ENCODE assay signal across 14 cellular contexts in genomic region chr6:170296746-170297576, GRCh38. TPM values are rescaled to one million over a fixed set of nuclear protein-coding genes. Genes with fewer than 3 reads are reported as not detected.
DNase-seq lines count a peak whose midpoint lies in the region; ATAC-seq, FAIRE-seq and TF ChIP-seq lines count a peak whose summit lies in the region.
"Had no signal": no experiment of that assay in that cellular context is flagged by ENCODE, and none has a peak within 500 bp of the region (broad histone marks: within the 10 kb centered on the region; RNA-seq: fewer than 3 reads in every experiment).

No MANE protein-coding gene starts in this region.

- H3K79me2 ChIP-seq in H9 (ENCODE audit: insufficient read depth, low read length): no peaks in the 10 kb centered on the region
- no peaks in the 10 kb centered on the region for H3K79me2 ChIP-seq in GM12878 (ENCODE audit: control insufficient read depth, insufficient read depth, low read length)

- peak overlapping the region; percentile 25 to 64; a peak in 3 of 5 replicates for H3K4me3 Mint-ChIP-seq in H9

- no peak overlapping the region for H2BK120ac ChIP-seq in H9 (ENCODE audit: low read depth, low read length, poor library complexity, severe bottlenecking)

- H3K14ac ChIP-seq in H9 (ENCODE audit: insufficient read depth, low read length): 0 out of 2 replicates have a peak overlapping the region, but pooled peaks have one; percentile 67

- no peak overlapping the region for H4K91ac ChIP-seq in H9 (ENCODE audit: insufficient read length, low read depth, low read length)

- RAD21 ChIA-PET in GM12878 (lab: Charles Lee; ENCODE audit: unreplicated experiment): no interaction called here

- no peak for TF ChIP-seq POLR2A in GM12878 (IDR thresholded peaks at IDR 0.05; ENCODE audit: low read depth, low read length)

- SMC1A ChIA-PET in GM12878 (lab: Charles Lee; ENCODE audit: uncharacterized antibody, unreplicated experiment): no interaction called here

- no peak overlapping the region for H3K23ac ChIP-seq in H9 (ENCODE audit: insufficient read length, low read depth, low read length)

- H3K4me3 ChIP-seq in A673 (ENCODE audit: low read depth, low read length, poor library complexity, severe bottlenecking) (peak overlapping the region; percentile 44), GM12878 (no peak overlapping the region), mucosa of descending colon (no peak overlapping the region), aorta (ENCODE audit: low read length in 2 of 2) (no peak overlapping the region)
- H3K4me3 ChIP-seq: lung, PC-9 had no signal

- TF ChIP-seq CTCF in A673 (conservative IDR thresholded peaks at IDR 0.05; ENCODE audit: low read depth, low read length): no peak
- TF ChIP-seq CTCF in H9 (conservative IDR thresholded peaks at IDR 0.05): peak; percentile 38; the same call in 1 of the 3 replicates
- no peak for TF ChIP-seq CTCF in GM12878 (IDR thresholded peaks at IDR 0.05 in 2 of 3, conservative IDR thresholded peaks at IDR 0.05 in 1 of 3; ENCODE audit: control insufficient read depth in 2 of 3, extremely low read depth in 1 of 3, insufficient read depth in 1 of 3, low read depth in 3 of 3, low read length in 3 of 3)
- no peak for TF ChIP-seq CTCF in mucosa of descending colon (IDR thresholded peaks at IDR 0.05)

- H4K20me1 ChIP-seq in H9 (ENCODE audit: control insufficient read depth, insufficient read depth, insufficient read length) (no peaks in the 10 kb centered on the region), GM12878 (ENCODE audit: control insufficient read depth, insufficient read depth) (no peaks in the 10 kb centered on the region)

- H3K9ac ChIP-seq in H9 (ENCODE audit: extremely low read depth, insufficient read length, low read length) (no peak overlapping the region), GM12878 (ENCODE audit: control insufficient read depth, insufficient read depth, low read length) (no peak overlapping the region)

- H2BK5ac ChIP-seq in H9 (ENCODE audit: insufficient read length, low read length): no peak overlapping the region

- BruUV-seq in A673 (replicated peaks; lab: Mats Ljungman, UMichigan): no TSS peak
- BruUV-seq in GM12878 (replicated peaks; lab: Mats Ljungman, UMichigan): no TSS peak

- no peak overlapping the region for H2AK5ac ChIP-seq in H9 (ENCODE audit: insufficient read length, low read length)

- H3K36me3 Mint-ChIP-seq in H9 (ENCODE audit: insufficient read depth in 1 of 3, low read depth in 3 of 3): peaks cover 25 to 37% (median 27%) of the 10 kb centered on the region in 3 experiments

- CTCF ChIA-PET in A673 (lab: Charles Lee): no interaction called here
- CTCF ChIA-PET in GM12878 (lab: Yijun Ruan, JAX): no interaction called here

- H3K18ac ChIP-seq in H9 (ENCODE audit: insufficient read length, low read depth, low read length): peak overlapping the region; percentile 47

- H4K8ac ChIP-seq in H9 (replicated peaks; ENCODE audit: insufficient read length, low read depth, low read length): no peak overlapping the region

- H3K27ac ChIP-seq in A673 (ENCODE audit: low read depth, low read length, poor library complexity, severe bottlenecking) (no peak overlapping the region), H9 (ENCODE audit: insufficient read length, low read depth, low read length) (no peak overlapping the region), GM12878 (ENCODE audit: control insufficient read depth, insufficient read depth) (no peak overlapping the region), aorta (ENCODE audit: low read depth in 1 of 2, low read length in 2 of 2) (no peak overlapping the region)
- H3K27ac ChIP-seq: PC-9, tibial nerve, VCaP had no signal

- H2BK12ac ChIP-seq in H9 (ENCODE audit: insufficient read length, low read depth, low read length): no peak overlapping the region

- H3K27me3 Mint-ChIP-seq in H9 (ENCODE audit: low read depth): peaks cover 80% of the 10 kb centered on the region

- FAIRE-seq in GM12878 (lab: Jason Lieb, UNC): no peak
- FAIRE-seq: D721Med had no signal

- no peak overlapping the region for H3K4ac ChIP-seq in H9 (ENCODE audit: low read depth, low read length)

- H3K9me3 ChIP-seq in A673 (ENCODE audit: low read depth, low read length, poor library complexity, severe bottlenecking): no peaks in the 10 kb centered on the region
- peaks cover 20% of the 10 kb centered on the region for H3K9me3 ChIP-seq in H9 (ENCODE audit: control insufficient read depth, low read depth, low read length)
- peaks cover 9% of the 10 kb centered on the region; the same call in 1 of the 3 replicates for H3K9me3 ChIP-seq in GM12878 (replicated peaks; ENCODE audit: control insufficient read depth, insufficient read depth, low read length)
- H3K9me3 ChIP-seq in mucosa of descending colon: no peaks in the 10 kb centered on the region
- no peaks in the 10 kb centered on the region for H3K9me3 ChIP-seq in aorta (ENCODE audit: control insufficient read depth, low read length)
- H3K9me3 ChIP-seq: tibial nerve had no signal

- no peak overlapping the region for H2BK20ac ChIP-seq in H9 (ENCODE audit: low read depth, low read length, poor library complexity, severe bottlenecking)

- H3K36me3 ChIP-seq in A673 (ENCODE audit: insufficient read depth, low read length, poor library complexity, severe bottlenecking) (no peaks in the 10 kb centered on the region), GM12878 (ENCODE audit: control insufficient read depth in 2 of 2, insufficient read depth in 2 of 2, low read length in 1 of 2) (no peaks in the 10 kb centered on the region), mucosa of descending colon (ENCODE audit: low read depth) (no peaks in the 10 kb centered on the region), aorta (ENCODE audit: control insufficient read depth in 1 of 2, insufficient read depth in 2 of 2, low read length in 1 of 2) (no peaks in the 10 kb centered on the region)
- H3K36me3 ChIP-seq: tibial nerve had no signal

- H3K4me1 ChIP-seq in A673 (ENCODE audit: insufficient read depth, low read length, poor library complexity, severe bottlenecking) (peaks cover 19% of the 10 kb centered on the region), H9 (ENCODE audit: insufficient read depth, low read length) (peaks cover 8% of the 10 kb centered on the region; the same call in 1 of the 2 replicates), GM12878 (ENCODE audit: control insufficient read depth, insufficient read depth, low read length) (peaks cover 20% of the 10 kb centered on the region), mucosa of descending colon (ENCODE audit: low read depth) (peaks cover 35% of the 10 kb centered on the region), aorta (ENCODE audit: control insufficient read depth in 1 of 2, insufficient read depth in 2 of 2, low read length in 2 of 2) (no peaks in the 10 kb centered on the region)

- in situ Hi-C loops in GM12878 (cut with MboI): no loop called here

- ATAC-seq in GM12878 (no peak), mucosa of descending colon (peak; percentile 58), HG03045 (IDR thresholded peaks at IDR 0.05; ENCODE audit: unreplicated experiment) (no peak), aorta (ENCODE audit: low FRiP score) (no peak)

- DNase-seq in A673 (ENCODE audit: low spot score) (no peak), H9 (no peak), GM12878 (ENCODE audit: low read depth, low spot score) (no peak), mucosa of descending colon (peak in 1 of 3 donors; percentile 56), dermis blood vessel endothelial cell (no peak), aorta (no peak)
- no peak for DNase-seq in activated CD4-positive, CD25-positive, alpha-beta regulatory T cell treated with anti-CD3 and anti-CD28 coated beads, Interleukin-2, amount 50 U/mL, for 72 hours
- DNase-seq: PC-9 had no signal

- no peaks in the 10 kb centered on the region for H3K79me1 ChIP-seq in H9 (ENCODE audit: insufficient read depth, low read depth, low read length, poor library complexity, severe bottlenecking)

- no peak overlapping the region for H2BK15ac ChIP-seq in H9 (ENCODE audit: low read depth, low read length)

- H2AFZ ChIP-seq in H9 (ENCODE audit: low read length) (no peak overlapping the region), GM12878 (ENCODE audit: control insufficient read depth, low read depth, low read length) (no peak overlapping the region)
- H2AFZ ChIP-seq: PC-9 had no signal

- H3K23me2 ChIP-seq in H9 (ENCODE audit: insufficient read length, low read depth, low read length, poor library complexity, severe bottlenecking): peaks cover 9% of the 10 kb centered on the region

- intact Hi-C loops in A673 (cut with micrococcal nuclease; ENCODE audit: unreplicated experiment): loop anchor here (10.0 kb wide), 2 partner anchors 218 to 352 kb away; no protein-coding TSS in a partner anchor
- intact Hi-C loops in GM12878 (cut with micrococcal nuclease; ENCODE audit: unreplicated experiment): loop anchor here (10.0 kb wide), 1 partner anchor 462 kb away; no protein-coding TSS in a partner anchor
- intact Hi-C loops in mucosa of descending colon (cut with DNase I, micrococcal nuclease): no loop called here
- intact Hi-C loops in aorta (cut with DNase I): loop anchor here (10.0 kb wide), 2 partner anchors 132 to 342 kb away; no protein-coding TSS in a partner anchor

- H3K4me2 ChIP-seq in H9 (ENCODE audit: insufficient read depth, insufficient read length, low read length): peak overlapping the region; percentile 1
- H3K4me2 ChIP-seq in GM12878 (ENCODE audit: control insufficient read depth, insufficient read depth): peak overlapping the region; percentile 42; the same call in 1 of the 2 replicates
- H3K4me2 ChIP-seq: PC-9 had no signal

- peaks cover 31 to 34% of the 10 kb centered on the region in 2 experiments for H3K9me3 Mint-ChIP-seq in H9

- WGBS in H9 (ENCODE audit: extremely low coverage, insufficient read length, low lambda C conversion rate): no CpG with 5 or more reads among the region's 67 CpGs
- WGBS in GM12878 (ENCODE audit: insufficient coverage, insufficient replicate concordance, low lambda C conversion rate, missing lambda C conversion rate): 17% methylated on average over 41 of the region's 67 CpGs
- 21 to 24% methylated on average over 52 to 67 of the region's 67 CpGs for WGBS in aorta, 2 donors

- peaks cover 50 to 56% of the 10 kb centered on the region in 2 experiments for H3K4me1 Mint-ChIP-seq in H9

- POLR2A ChIA-PET in A673 (lab: Charles Lee; ENCODE audit: low non-redundant PET): no interaction called here
- POLR2A ChIA-PET in GM12878 (lab: Charles Lee): no interaction called here

- no peak overlapping the region for H3T11ph ChIP-seq in H9 (ENCODE audit: low read length)

- no peak overlapping the region for H4K5ac ChIP-seq in H9 (ENCODE audit: insufficient read length, low read depth, low read length)

- TF ChIP-seq EP300 in GM12878 (IDR thresholded peaks at IDR 0.05; ENCODE audit: borderline replicate concordance in 1 of 2, control insufficient read depth in 1 of 2, low read depth in 2 of 2, low read length in 2 of 2): no peak

- H3K56ac ChIP-seq in H9 (ENCODE audit: insufficient read length, low read depth, low read length): no peak overlapping the region

- peaks cover 72% of the 10 kb centered on the region for H3K27me3 ChIP-seq in A673 (replicated peaks; ENCODE audit: insufficient read depth, low read depth, low read length, poor library complexity)
- peaks cover 38% of the 10 kb centered on the region for H3K27me3 ChIP-seq in H9 (ENCODE audit: insufficient read depth, low read length)
- peaks cover 14 to 32% of the 10 kb centered on the region in 2 experiments for H3K27me3 ChIP-seq in GM12878 (replicated peaks in 1 of 2; ENCODE audit: control insufficient read depth in 2 of 2, insufficient read depth in 2 of 2, low read length in 1 of 2)
- no peaks in the 10 kb centered on the region for H3K27me3 ChIP-seq in aorta (ENCODE audit: control insufficient read depth in 1 of 2, insufficient read depth in 2 of 2, low read length in 1 of 2)

- TF ChIP-seq RAD21 in GM12878 (IDR thresholded peaks at IDR 0.05; ENCODE audit: insufficient read depth, low read depth, low read length): no peak

- H3K27ac Mint-ChIP-seq in H9: no peak overlapping the region
- H3K27ac Mint-ChIP-seq: activated naive CD4-positive, alpha-beta T cell treated with anti-CD3 and anti-CD28 coated beads, Interleukin-2, amount 50 U/mL, for 72 hours had no signal

RNA-seq across cellular contexts. Expression of gene DLL1, which starts 6.1 kb away (rescaled TPM):
- total RNA-seq in A673 (2021): 1.1 and 1.2 TPM in 2 replicates
- 2.7 and 2.8 TPM in 2 replicates for total RNA-seq in H9 (2021)
- 3.6 and 4.7 TPM in 2 replicates for total RNA-seq in GM12878 (2013; cell fraction: nucleolus; rRNA removed)
- 0.16 and 0.23 TPM in 2 replicates for total RNA-seq in GM12878 (2014; rRNA removed)
- total RNA-seq in GM12878 (2014; rRNA removed; fragmentation: Illumina TruSeq; extraction: Trizol): 0.04 and 0.05 TPM in 2 replicates
- 0.54 and 0.88 TPM in 2 replicates for total RNA-seq in GM12878 (2021)
- 0.09 TPM for polyA plus RNA-seq in GM12878 (2011; ENCODE audit: low read depth)
- polyA plus RNA-seq in GM12878 (2011; rRNA removed): 0.80 and 0.84 TPM in 2 replicates
- 0.94 and 1.5 TPM in 2 replicates for polyA plus RNA-seq in GM12878 (2011; cell fraction: cytosol; rRNA removed)
- polyA plus RNA-seq in GM12878 (2011; cell fraction: nucleus; rRNA removed): 6.7 and 7.7 TPM in 2 replicates
- 0.35 and 1.0 TPM in 2 replicates for polyA plus RNA-seq in GM12878 (2012)
- polyA plus RNA-seq in GM12878 (2014; fragmentation: Illumina TruSeq; extraction: Trizol): 0.07 TPM in 1 of 2 replicates, not detected in the other
- under 1 TPM; 0.02 to 0.04 TPM for polyA plus RNA-seq in GM12878 (2014; fragmentation: Nextera tagmentation; extraction: Ambion mirVana)
- polyA plus RNA-seq in GM12878 (2014; rRNA removed): 0.32 and 1.7 TPM in 2 replicates
- polyA plus RNA-seq in GM12878 (2016; fragmentation: Nextera tagmentation; extraction: Ambion mirVana): under 1 TPM; 0.16 to 0.39 TPM
- 0.37 and 0.82 TPM in 2 replicates for polyA minus RNA-seq in GM12878 (2011; rRNA and poly(A)+ RNA removed)
- polyA minus RNA-seq in GM12878 (2011; cell fraction: cytosol; rRNA and poly(A)+ RNA removed): 0.62 and 0.67 TPM in 2 replicates
- 1.2 and 1.5 TPM in 2 replicates for polyA minus RNA-seq in GM12878 (2011; cell fraction: nucleus; rRNA and poly(A)+ RNA removed)
- total RNA-seq in mucosa of descending colon: 10 to 100 TPM; 11.0 to 24.0 (median 16.5) TPM
- 7.5 and 7.6 TPM in 2 replicates for total RNA-seq in dermis blood vessel endothelial cell
- 10 to 100 TPM; 24.8 to 30.5 TPM for total RNA-seq in aorta
- polyA plus RNA-seq in aorta: 1 to 10 TPM in 1 of 2 donors, under 1 TPM in 1; 0.13 to 4.0 TPM
- total RNA-seq: PC-9 had no signal

RNA-seq across cellular contexts. Expression of gene FAM120B, which starts 9.6 kb away (rescaled TPM):
- 30.3 and 31.6 TPM in 2 replicates for total RNA-seq in A673 (2021)
- 14.9 and 16.7 TPM in 2 replicates for total RNA-seq in H9 (2021)
- 72.4 and 76.8 TPM in 2 replicates for total RNA-seq in GM12878 (2013; cell fraction: nucleolus; rRNA removed)
- 12.8 and 13.0 TPM in 2 replicates for total RNA-seq in GM12878 (2014; rRNA removed)
- total RNA-seq in GM12878 (2014; rRNA removed; fragmentation: Illumina TruSeq; extraction: Trizol): 13.4 and 13.9 TPM in 2 replicates
- 20.2 and 20.8 TPM in 2 replicates for total RNA-seq in GM12878 (2021)
- polyA plus RNA-seq in GM12878 (2011; ENCODE audit: low read depth): 7.8 TPM
- 13.7 TPM in 2 replicates for polyA plus RNA-seq in GM12878 (2011; rRNA removed)
- polyA plus RNA-seq in GM12878 (2011; cell fraction: cytosol; rRNA removed): 11.0 and 12.8 TPM in 2 replicates
- 24.5 and 25.8 TPM in 2 replicates for polyA plus RNA-seq in GM12878 (2011; cell fraction: nucleus; rRNA removed)
- polyA plus RNA-seq in GM12878 (2012): 12.2 and 14.1 TPM in 2 replicates
- 19.6 and 24.6 TPM in 2 replicates for polyA plus RNA-seq in GM12878 (2014; fragmentation: Illumina TruSeq; extraction: Trizol)
- polyA plus RNA-seq in GM12878 (2014; fragmentation: Nextera tagmentation; extraction: Ambion mirVana): 1 to 10 TPM; 3.3 to 4.8 TPM
- 16.4 and 16.9 TPM in 2 replicates for polyA plus RNA-seq in GM12878 (2014; rRNA removed)
- polyA plus RNA-seq in GM12878 (2016; fragmentation: Nextera tagmentation; extraction: Ambion mirVana): 10 to 100 TPM; 21.1 to 21.6 TPM
- polyA minus RNA-seq in GM12878 (2011; rRNA and poly(A)+ RNA removed): 33.9 and 34.2 TPM in 2 replicates
- polyA minus RNA-seq in GM12878 (2011; cell fraction: cytosol; rRNA and poly(A)+ RNA removed): 5.5 and 8.2 TPM in 2 replicates
- polyA minus RNA-seq in GM12878 (2011; cell fraction: nucleus; rRNA and poly(A)+ RNA removed): 26.8 and 33.3 TPM in 2 replicates
- total RNA-seq in mucosa of descending colon: 10 to 100 TPM; 30.7 to 40.0 (median 38.3) TPM
- 12.8 and 18.1 TPM in 2 replicates for total RNA-seq in dermis blood vessel endothelial cell
- 10 to 100 TPM; 30.2 to 38.5 TPM for total RNA-seq in aorta
- polyA plus RNA-seq in aorta: 10 to 100 TPM in 1 of 2 donors, 1 to 10 TPM in 1; 5.5 to 10.7 TPM

Comparison
In these comparisons a context has a peak if more than half of its experiments do, and no peak if none do; other contexts are left out.
1. intact Hi-C loops: an anchor here in A673 (10.0 kb wide), GM12878 (10.0 kb wide) and aorta (10.0 kb wide); none called in mucosa of descending colon.